27 cellular contexts compared by ENCODE assay signal in genomic region chr11:78200061-78200460, GRCh38.
"Had no signal": no experiment of that assay in that cellular context is flagged by ENCODE, and none has a peak within 500 bp of the region (broad histone marks: within the 10 kb centered on the region; RNA-seq: fewer than 3 reads in every experiment).

No MANE protein-coding gene starts in this region.

- H3K27ac Mint-ChIP-seq: activated T-cell treated with anti-CD3 and anti-CD28 coated beads, Interleukin-2, amount 50 U/mL, for 72 hours; mesothelial cell of epicardium; naive B cell; stimulated activated effector memory CD8-positive, alpha-beta T cell treated with anti-CD3 and anti-CD28 coated beads, Interleukin-12 subunit alpha, Interleukin-12 subunit beta, amount 100 ng/mL, for 72 hours; stimulated activated naive CD8-positive, alpha-beta T cell treated with anti-CD3 and anti-CD28 coated beads, Interleukin-15, Interleukin-2, amounts not matched to agents 100 ng/mL and 50 ng/mL, for 24 hours had no signal

- H3K27me3 ChIP-seq: adrenal gland, body of pancreas, colonic mucosa, gastroesophageal sphincter, hepatocyte, right lobe of liver, upper lobe of left lung had no signal

- H3K4me3 ChIP-seq: adrenal gland, body of pancreas, colonic mucosa, gastroesophageal sphincter, hepatocyte, left ventricle myocardium inferior, right lobe of liver, skin epidermis, thoracic aorta, upper lobe of left lung had no signal

- H3K36me3 Mint-ChIP-seq: naive B cell; stimulated activated effector memory CD8-positive, alpha-beta T cell treated with anti-CD3 and anti-CD28 coated beads, Interleukin-12 subunit alpha, Interleukin-12 subunit beta, amount 100 ng/mL, for 72 hours had no signal

- H3K27me3 Mint-ChIP-seq: stimulated activated naive CD8-positive, alpha-beta T cell treated with anti-CD3 and anti-CD28 coated beads, Interleukin-15, Interleukin-2, amounts not matched to agents 100 ng/mL and 50 ng/mL, for 24 hours had no signal

- H3K4me1 ChIP-seq: colonic mucosa had no signal

- H3K4me2 ChIP-seq: hepatocyte had no signal

- H2AFZ ChIP-seq: hepatocyte had no signal

- H3K9me3 ChIP-seq: adrenal gland, body of pancreas, colonic mucosa, gastroesophageal sphincter, left ventricle myocardium inferior, right lobe of liver, thoracic aorta, upper lobe of left lung had no signal

- H3K9me3 Mint-ChIP-seq: activated naive CD4-positive, alpha-beta T cell treated with anti-CD3 and anti-CD28 coated beads, Interleukin-2, amount 50 U/mL, for 72 hours; activated T-cell treated with anti-CD3 and anti-CD28 coated beads, Interleukin-2, amount 50 U/mL, for 72 hours; mesothelial cell of epicardium; naive B cell; stimulated activated effector memory CD8-positive, alpha-beta T cell treated with anti-CD3 and anti-CD28 coated beads, Interleukin-12 subunit alpha, Interleukin-12 subunit beta, amount 100 ng/mL, for 72 hours; stimulated activated naive CD8-positive, alpha-beta T cell treated with anti-CD3 and anti-CD28 coated beads, Interleukin-15, Interleukin-2, amounts not matched to agents 100 ng/mL and 50 ng/mL, for 24 hours had no signal

- H3K4me3 Mint-ChIP-seq: activated T-cell treated with anti-CD3 and anti-CD28 coated beads, Interleukin-2, amount 50 U/mL, for 72 hours; mesothelial cell of epicardium; naive B cell; stimulated activated effector memory CD8-positive, alpha-beta T cell treated with anti-CD3 and anti-CD28 coated beads, Interleukin-12 subunit alpha, Interleukin-12 subunit beta, amount 100 ng/mL, for 72 hours; stimulated activated naive CD8-positive, alpha-beta T cell treated with anti-CD3 and anti-CD28 coated beads, Interleukin-15, Interleukin-2, amounts not matched to agents 100 ng/mL and 50 ng/mL, for 24 hours had no signal

- H3K36me3 ChIP-seq: colonic mucosa had no signal

- DNase-seq: activated CD4-positive, alpha-beta T cell treated with anti-CD3 and anti-CD28 coated beads for 4 hours; activated CD4-positive, alpha-beta T cell treated with anti-CD3 and anti-CD28 coated beads, Interleukin-2, amount 50 U/mL, for 4 hours; activated naive CD4-positive, alpha-beta T cell; activated T-cell treated with anti-CD3 and anti-CD28 coated beads for 4 hours; activated T-cell treated with anti-CD3 and anti-CD28 coated beads, Interleukin-2, amount 50 U/mL, for 72 hours; body of pancreas; cerebellar nuclear complex; colonic mucosa; effector CD8-positive, alpha-beta T cell; islet precursor cell; left ventricle myocardium inferior; mammary epithelial cell; naive B cell; right lobe of liver; stimulated activated CD4-positive, alpha-beta T cell treated with anti-CD3 and anti-CD28 coated beads, Interleukin-4, amount 100 ng/mL, for 24 hours; T-helper 9 cell; upper lobe of left lung had no signal

- H3K27ac ChIP-seq: adrenal gland, body of pancreas, colonic mucosa, gastroesophageal sphincter, hepatocyte, right lobe of liver, thoracic aorta, upper lobe of left lung, VCaP had no signal
